In genomic region chr14:98819132-98819866, GRCh38 we compare ENCODE assay signal across 1 cellular context.
TF ChIP-seq lines count a peak whose summit lies in the region.

No MANE protein-coding gene starts in this region.

TF ChIP-seq in H1, 55 proteins besides CTCF, POLR2A, EP300 and RAD21 (continued from another document):
- TF ChIP-seq, protein P1, sequence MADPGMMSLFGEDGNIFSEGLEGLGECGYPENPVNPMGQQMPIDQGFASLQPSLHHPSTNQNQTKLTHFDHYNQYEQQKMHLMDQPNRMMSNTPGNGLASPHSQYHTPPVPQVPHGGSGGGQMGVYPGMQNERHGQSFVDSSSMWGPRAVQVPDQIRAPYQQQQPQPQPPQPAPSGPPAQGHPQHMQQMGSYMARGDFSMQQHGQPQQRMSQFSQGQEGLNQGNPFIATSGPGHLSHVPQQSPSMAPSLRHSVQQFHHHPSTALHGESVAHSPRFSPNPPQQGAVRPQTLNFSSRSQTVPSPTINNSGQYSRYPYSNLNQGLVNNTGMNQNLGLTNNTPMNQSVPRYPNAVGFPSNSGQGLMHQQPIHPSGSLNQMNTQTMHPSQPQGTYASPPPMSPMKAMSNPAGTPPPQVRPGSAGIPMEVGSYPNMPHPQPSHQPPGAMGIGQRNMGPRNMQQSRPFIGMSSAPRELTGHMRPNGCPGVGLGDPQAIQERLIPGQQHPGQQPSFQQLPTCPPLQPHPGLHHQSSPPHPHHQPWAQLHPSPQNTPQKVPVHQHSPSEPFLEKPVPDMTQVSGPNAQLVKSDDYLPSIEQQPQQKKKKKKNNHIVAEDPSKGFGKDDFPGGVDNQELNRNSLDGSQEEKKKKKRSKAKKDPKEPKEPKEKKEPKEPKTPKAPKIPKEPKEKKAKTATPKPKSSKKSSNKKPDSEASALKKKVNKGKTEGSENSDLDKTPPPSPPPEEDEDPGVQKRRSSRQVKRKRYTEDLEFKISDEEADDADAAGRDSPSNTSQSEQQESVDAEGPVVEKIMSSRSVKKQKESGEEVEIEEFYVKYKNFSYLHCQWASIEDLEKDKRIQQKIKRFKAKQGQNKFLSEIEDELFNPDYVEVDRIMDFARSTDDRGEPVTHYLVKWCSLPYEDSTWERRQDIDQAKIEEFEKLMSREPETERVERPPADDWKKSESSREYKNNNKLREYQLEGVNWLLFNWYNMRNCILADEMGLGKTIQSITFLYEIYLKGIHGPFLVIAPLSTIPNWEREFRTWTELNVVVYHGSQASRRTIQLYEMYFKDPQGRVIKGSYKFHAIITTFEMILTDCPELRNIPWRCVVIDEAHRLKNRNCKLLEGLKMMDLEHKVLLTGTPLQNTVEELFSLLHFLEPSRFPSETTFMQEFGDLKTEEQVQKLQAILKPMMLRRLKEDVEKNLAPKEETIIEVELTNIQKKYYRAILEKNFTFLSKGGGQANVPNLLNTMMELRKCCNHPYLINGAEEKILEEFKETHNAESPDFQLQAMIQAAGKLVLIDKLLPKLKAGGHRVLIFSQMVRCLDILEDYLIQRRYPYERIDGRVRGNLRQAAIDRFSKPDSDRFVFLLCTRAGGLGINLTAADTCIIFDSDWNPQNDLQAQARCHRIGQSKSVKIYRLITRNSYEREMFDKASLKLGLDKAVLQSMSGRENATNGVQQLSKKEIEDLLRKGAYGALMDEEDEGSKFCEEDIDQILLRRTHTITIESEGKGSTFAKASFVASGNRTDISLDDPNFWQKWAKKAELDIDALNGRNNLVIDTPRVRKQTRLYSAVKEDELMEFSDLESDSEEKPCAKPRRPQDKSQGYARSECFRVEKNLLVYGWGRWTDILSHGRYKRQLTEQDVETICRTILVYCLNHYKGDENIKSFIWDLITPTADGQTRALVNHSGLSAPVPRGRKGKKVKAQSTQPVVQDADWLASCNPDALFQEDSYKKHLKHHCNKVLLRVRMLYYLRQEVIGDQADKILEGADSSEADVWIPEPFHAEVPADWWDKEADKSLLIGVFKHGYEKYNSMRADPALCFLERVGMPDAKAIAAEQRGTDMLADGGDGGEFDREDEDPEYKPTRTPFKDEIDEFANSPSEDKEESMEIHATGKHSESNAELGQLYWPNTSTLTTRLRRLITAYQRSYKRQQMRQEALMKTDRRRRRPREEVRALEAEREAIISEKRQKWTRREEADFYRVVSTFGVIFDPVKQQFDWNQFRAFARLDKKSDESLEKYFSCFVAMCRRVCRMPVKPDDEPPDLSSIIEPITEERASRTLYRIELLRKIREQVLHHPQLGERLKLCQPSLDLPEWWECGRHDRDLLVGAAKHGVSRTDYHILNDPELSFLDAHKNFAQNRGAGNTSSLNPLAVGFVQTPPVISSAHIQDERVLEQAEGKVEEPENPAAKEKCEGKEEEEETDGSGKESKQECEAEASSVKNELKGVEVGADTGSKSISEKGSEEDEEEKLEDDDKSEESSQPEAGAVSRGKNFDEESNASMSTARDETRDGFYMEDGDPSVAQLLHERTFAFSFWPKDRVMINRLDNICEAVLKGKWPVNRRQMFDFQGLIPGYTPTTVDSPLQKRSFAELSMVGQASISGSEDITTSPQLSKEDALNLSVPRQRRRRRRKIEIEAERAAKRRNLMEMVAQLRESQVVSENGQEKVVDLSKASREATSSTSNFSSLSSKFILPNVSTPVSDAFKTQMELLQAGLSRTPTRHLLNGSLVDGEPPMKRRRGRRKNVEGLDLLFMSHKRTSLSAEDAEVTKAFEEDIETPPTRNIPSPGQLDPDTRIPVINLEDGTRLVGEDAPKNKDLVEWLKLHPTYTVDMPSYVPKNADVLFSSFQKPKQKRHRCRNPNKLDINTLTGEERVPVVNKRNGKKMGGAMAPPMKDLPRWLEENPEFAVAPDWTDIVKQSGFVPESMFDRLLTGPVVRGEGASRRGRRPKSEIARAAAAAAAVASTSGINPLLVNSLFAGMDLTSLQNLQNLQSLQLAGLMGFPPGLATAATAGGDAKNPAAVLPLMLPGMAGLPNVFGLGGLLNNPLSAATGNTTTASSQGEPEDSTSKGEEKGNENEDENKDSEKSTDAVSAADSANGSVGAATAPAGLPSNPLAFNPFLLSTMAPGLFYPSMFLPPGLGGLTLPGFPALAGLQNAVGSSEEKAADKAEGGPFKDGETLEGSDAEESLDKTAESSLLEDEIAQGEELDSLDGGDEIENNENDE (IDR thresholded peaks at IDR 0.05; ENCODE audit: insufficient replicate concordance, low read length), result peak; percentile 15
- TF ChIP-seq TAF7 (optimal IDR thresholded peaks at IDR 0.05; ENCODE audit: borderline replicate concordance, low read depth, low read length) (peak; percentile 55), ATF3 (IDR thresholded peaks at IDR 0.05; ENCODE audit: insufficient read depth, low read depth, low read length) (no peak), SIRT6 (IDR thresholded peaks at IDR 0.05; ENCODE audit: low read length) (no peak), RNF2 (IDR thresholded peaks at IDR 0.05; ENCODE audit: borderline replicate concordance, low read depth, low read length, missing control alignments, poor library complexity, severe bottlenecking) (no peak), SP1 (IDR thresholded peaks at IDR 0.05; ENCODE audit: low read depth, low read length) (peak; percentile 95), TEAD4 (IDR thresholded peaks at IDR 0.05; ENCODE audit: low read depth, low read length) (peak; percentile 99), TAF1 (IDR thresholded peaks at IDR 0.05; ENCODE audit: low read depth, low read length) (0 out of 2 replicates have a peak, but pooled peaks have one; percentile 44), SRF (IDR thresholded peaks at IDR 0.05; ENCODE audit: low read depth, low read length) (no peak), NANOG (IDR thresholded peaks at IDR 0.05; ENCODE audit: insufficient read depth, low read depth, low read length, poor library complexity, severe bottlenecking) (no peak), KDM1A (IDR thresholded peaks at IDR 0.05; ENCODE audit: borderline replicate concordance, low read length) (peak; percentile 99), USF2 (IDR thresholded peaks at IDR 0.05; ENCODE audit: low read length) (no peak), RBBP5 (IDR thresholded peaks at IDR 0.05; ENCODE audit: borderline replicate concordance, low read depth, low read length) (peak; percentile 100), ZNF274 (IDR thresholded peaks at IDR 0.05; ENCODE audit: borderline replicate concordance, extremely low read depth, low read length) (no peak), KDM4A (IDR thresholded peaks at IDR 0.05; ENCODE audit: low read depth, low read length, severe bottlenecking) (no peak), CTBP2 (IDR thresholded peaks at IDR 0.05; ENCODE audit: borderline replicate concordance, insufficient read depth, insufficient read length, low read length) (peak; percentile 94), YY1 (IDR thresholded peaks at IDR 0.05; ENCODE audit: low read depth, low read length) (peak; percentile 68), BCL11A (IDR thresholded peaks at IDR 0.05; ENCODE audit: low read depth in 2 of 2, low read length in 2 of 2) (peak; percentile 81 to 93), MAX (IDR thresholded peaks at IDR 0.05) (peak; percentile 29; the same call in 1 of the 2 replicates), POLR2AphosphoS5 (IDR thresholded peaks at IDR 0.05; ENCODE audit: low read depth, low read length) (peak; percentile 26; the same call in 1 of the 2 replicates), NRF1 (IDR thresholded peaks at IDR 0.05; ENCODE audit: low read depth, low read length) (no peak), SIN3A (conservative IDR thresholded peaks at IDR 0.05 in 1 of 2, IDR thresholded peaks at IDR 0.05 in 1 of 2; ENCODE audit: low read depth in 1 of 2, low read length in 2 of 2) (no peak), TCF12 (IDR thresholded peaks at IDR 0.05; ENCODE audit: low read depth, low read length) (peak; percentile 92; the same call in 1 of the 2 replicates), CHD2 (IDR thresholded peaks at IDR 0.05; ENCODE audit: low read length) (peak; percentile 9), CREB1 (IDR thresholded peaks at IDR 0.05) (0 out of 2 replicates have a peak, but pooled peaks have one; percentile 18), ASH2L (IDR thresholded peaks at IDR 0.05; ENCODE audit: low read length) (peak; percentile 100), EGR1 (IDR thresholded peaks at IDR 0.05; ENCODE audit: borderline replicate concordance, low read depth, low read length) (0 out of 2 replicates have a peak, but pooled peaks have one; percentile 28), PHF8 (conservative IDR thresholded peaks at IDR 0.05; ENCODE audit: low read depth, low read length) (no peak), SP4 (IDR thresholded peaks at IDR 0.05; ENCODE audit: low read length) (no peak), HDAC2 (IDR thresholded peaks at IDR 0.05; ENCODE audit: borderline replicate concordance in 1 of 2, low read depth in 2 of 2, low read length in 2 of 2) (peak; percentile 73 to 99; a peak in 2 of 4 replicates), HDAC6 (IDR thresholded peaks at IDR 0.05; ENCODE audit: low read depth, low read length) (no peak), RXRA (IDR thresholded peaks at IDR 0.05; ENCODE audit: insufficient read depth, low read depth, low read length) (peak; percentile 45; the same call in 1 of the 2 replicates)
- TF ChIP-seq, protein P2, sequence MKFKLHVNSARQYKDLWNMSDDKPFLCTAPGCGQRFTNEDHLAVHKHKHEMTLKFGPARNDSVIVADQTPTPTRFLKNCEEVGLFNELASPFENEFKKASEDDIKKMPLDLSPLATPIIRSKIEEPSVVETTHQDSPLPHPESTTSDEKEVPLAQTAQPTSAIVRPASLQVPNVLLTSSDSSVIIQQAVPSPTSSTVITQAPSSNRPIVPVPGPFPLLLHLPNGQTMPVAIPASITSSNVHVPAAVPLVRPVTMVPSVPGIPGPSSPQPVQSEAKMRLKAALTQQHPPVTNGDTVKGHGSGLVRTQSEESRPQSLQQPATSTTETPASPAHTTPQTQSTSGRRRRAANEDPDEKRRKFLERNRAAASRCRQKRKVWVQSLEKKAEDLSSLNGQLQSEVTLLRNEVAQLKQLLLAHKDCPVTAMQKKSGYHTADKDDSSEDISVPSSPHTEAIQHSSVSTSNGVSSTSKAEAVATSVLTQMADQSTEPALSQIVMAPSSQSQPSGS (IDR thresholded peaks at IDR 0.05; ENCODE audit: low read length), result peak; percentile 86; the same call in 1 of the 2 replicates
TF ChIP-seq in H1: peak in this region for 21.
